ENCODE assay signal across 9 cellular contexts in genomic region chr18:49612515-49613033, GRCh38. TPM values are rescaled to one million over a fixed set of nuclear protein-coding genes. Genes with fewer than 3 reads are reported as not detected.
A peak's percentile ranks its signal among the peaks of the same experiment; 100 is the strongest.
DNase-seq lines count a peak whose midpoint lies in the region; ATAC-seq and TF ChIP-seq lines count a peak whose summit lies in the region.
"Had no signal": no experiment of that assay in that cellular context is flagged by ENCODE, and none has a peak within 500 bp of the region (broad histone marks: within the 10 kb centered on the region; RNA-seq: fewer than 3 reads in every experiment).

No MANE protein-coding gene starts in this region.

- ATAC-seq in HG02678 (IDR thresholded peaks at IDR 0.05; ENCODE audit: unreplicated experiment): peak; percentile 88

- no peaks in the 10 kb centered on the region for H3K4me1 Mint-ChIP-seq in osteocyte (ENCODE audit: unreplicated experiment)
- peaks cover 14% of the 10 kb centered on the region for H3K4me1 Mint-ChIP-seq in Caco-2 (ENCODE audit: low read depth, unreplicated experiment)

- no peaks in the 10 kb centered on the region for H3K9me3 ChIP-seq in HUES6 (ENCODE audit: control insufficient read depth, insufficient read depth, low read depth, low read length)
- H3K9me3 ChIP-seq in Caco-2: no peaks in the 10 kb centered on the region
- H3K9me3 ChIP-seq: left ventricle myocardium inferior had no signal

- H3K27me3 Mint-ChIP-seq in osteocyte (ENCODE audit: unreplicated experiment) (peaks cover 28% of the 10 kb centered on the region), Caco-2 (ENCODE audit: insufficient read depth, unreplicated experiment) (no peaks in the 10 kb centered on the region)

- no TSS peak for BruUV-seq in Caco-2 (replicated peaks; lab: Mats Ljungman, UMichigan)

- POLR2A ChIA-PET in Caco-2 (lab: Charles Lee): no interaction called here

- no peak overlapping the region for H3K27ac Mint-ChIP-seq in osteocyte (ENCODE audit: unreplicated experiment)
- no peak overlapping the region for H3K27ac Mint-ChIP-seq in Caco-2 (ENCODE audit: unreplicated experiment)

- CTCF ChIA-PET in Caco-2 (lab: Charles Lee): no interaction called here

- DNase-seq in GM19238 (ENCODE audit: insufficient read length, low spot score): peak; percentile 29
- peak; percentile 73 for DNase-seq in osteocyte (ENCODE audit: extremely low spot score, unreplicated experiment)
- no peak for DNase-seq in glomerular visceral epithelial cell (ENCODE audit: extremely low spot score)
- DNase-seq in medulla oblongata (ENCODE audit: extremely low spot score): no peak
- DNase-seq in Caco-2: no peak
- DNase-seq: activated naive CD4-positive, alpha-beta T cell treated with Interleukin-2 at 50 U/mL for 16 hours; left ventricle myocardium inferior had no signal

- H3K4me3 Mint-ChIP-seq in osteocyte (ENCODE audit: unreplicated experiment) (no peak overlapping the region), Caco-2 (ENCODE audit: unreplicated experiment) (no peak overlapping the region)

- intact Hi-C loops in Caco-2 (cut with micrococcal nuclease; ENCODE audit: unreplicated experiment): no loop called here

- peaks cover 29% of the 10 kb centered on the region for H3K4me1 ChIP-seq in HUES6 (ENCODE audit: control insufficient read depth, insufficient read depth, low read length)
- H3K4me1 ChIP-seq in Caco-2: no peaks in the 10 kb centered on the region
- H3K4me1 ChIP-seq: left ventricle myocardium inferior had no signal

- H3K4me3 ChIP-seq in HUES6 (ENCODE audit: low read depth, low read length): peak overlapping the region; percentile 35
- H3K4me3 ChIP-seq in Caco-2 (ENCODE audit: low read depth, low read length): no peak overlapping the region
- H3K4me3 ChIP-seq: left ventricle myocardium inferior had no signal

- H3K27ac ChIP-seq in HUES6 (ENCODE audit: low read depth, low read length): peak overlapping the region; percentile 24; the same call in 1 of the 2 replicates
- H3K27ac ChIP-seq: left ventricle myocardium inferior had no signal

- H3K27me3 ChIP-seq in HUES6 (ENCODE audit: control insufficient read depth, insufficient read depth, low read length) (no peaks in the 10 kb centered on the region), Caco-2 (replicated peaks; ENCODE audit: control insufficient read depth, insufficient read depth, low read length) (no peaks in the 10 kb centered on the region)

- H3K36me3 Mint-ChIP-seq in osteocyte (ENCODE audit: unreplicated experiment) (no peaks in the 10 kb centered on the region), Caco-2 (ENCODE audit: insufficient read depth, unreplicated experiment) (no peaks in the 10 kb centered on the region)

- peak overlapping the region; percentile 61 for H3K9ac ChIP-seq in HUES6 (ENCODE audit: low read length)

- TF ChIP-seq CTCF in osteocyte (IDR thresholded peaks at IDR 0.05) (no peak), Caco-2 (IDR thresholded peaks at IDR 0.05; ENCODE audit: insufficient read depth in 1 of 2, low read depth in 1 of 2, low read length in 1 of 2, severe bottlenecking in 1 of 2, unreplicated experiment in 1 of 2) (no peak)

- H3K9me3 Mint-ChIP-seq in osteocyte (ENCODE audit: unreplicated experiment) (no peaks in the 10 kb centered on the region), Caco-2 (ENCODE audit: unreplicated experiment) (no peaks in the 10 kb centered on the region)

- H3K36me3 ChIP-seq in HUES6 (ENCODE audit: control insufficient read depth, insufficient read depth, low read length) (no peaks in the 10 kb centered on the region), Caco-2 (ENCODE audit: control insufficient read depth, insufficient read depth, low read length) (no peaks in the 10 kb centered on the region)
- H3K36me3 ChIP-seq: left ventricle myocardium inferior had no signal

RNA-seq across cellular contexts. Expression of gene LIPG, which starts 50.7 kb away (rescaled TPM):
- not detected in 2 replicates for total RNA-seq in osteocyte
- total RNA-seq in Caco-2 (2022): 86.7 and 87.5 TPM in 2 replicates
- total RNA-seq: left ventricle myocardium inferior had no signal

Comparison
In these comparisons a context has a peak if more than half of its experiments do, and no peak if none do; other contexts are left out.
1. DNase-seq: peak in GM19238 (single experiment) and osteocyte (single experiment); none in glomerular visceral epithelial cell (single experiment), medulla oblongata (single experiment) and Caco-2 (0 of 2).
2. RNA of gene LIPG, which starts 50.7 kb away (total RNA-seq): 86.7 to 87.5 TPM in Caco-2; not detected in osteocyte; every median in the first group is over 10 times any median in the second.